1 cellular context compared by ENCODE assay signal in genomic region chr21:31559368-31560119, GRCh38.
TF ChIP-seq lines count a peak whose summit lies in the region.

No MANE protein-coding gene starts in this region.

TF ChIP-seq in WTC11, 78 proteins besides CTCF, POLR2A, EP300 and RAD21 (continued from another document and continues in another):
- no peak for TF ChIP-seq TCF7 (CRISPR knock-in tag; IDR thresholded peaks at IDR 0.05; ENCODE audit: low read depth)
- TF ChIP-seq ZNF532 (CRISPR knock-in tag; IDR thresholded peaks at IDR 0.05; ENCODE audit: borderline replicate concordance), result peak; percentile 36; the same call in 1 of the 2 replicates
- TF ChIP-seq AR (CRISPR knock-in tag; IDR thresholded peaks at IDR 0.05), result no peak
- TF ChIP-seq IRF1 (CRISPR knock-in tag; IDR thresholded peaks at IDR 0.05), result no peak
- no peak for TF ChIP-seq ARID4B (CRISPR knock-in tag; IDR thresholded peaks at IDR 0.05; ENCODE audit: borderline replicate concordance)
- no peak for TF ChIP-seq ERG (CRISPR knock-in tag; IDR thresholded peaks at IDR 0.05)
- TF ChIP-seq ZNF219 (CRISPR knock-in tag; IDR thresholded peaks at IDR 0.05; ENCODE audit: borderline replicate concordance), result no peak
- TF ChIP-seq FOXK1 (CRISPR knock-in tag; IDR thresholded peaks at IDR 0.05), result no peak
- no peak for TF ChIP-seq TEAD4 (CRISPR knock-in tag; IDR thresholded peaks at IDR 0.05)
- TF ChIP-seq STAT6 (CRISPR knock-in tag; conservative IDR thresholded peaks at IDR 0.05; ENCODE audit: low read depth), result no peak
- no peak for TF ChIP-seq ZMAT4 (CRISPR knock-in tag; IDR thresholded peaks at IDR 0.05)
- TF ChIP-seq SOX15 (CRISPR knock-in tag; IDR thresholded peaks at IDR 0.05), result no peak
- no peak for TF ChIP-seq HMGXB4 (CRISPR knock-in tag; IDR thresholded peaks at IDR 0.05)
- TF ChIP-seq ZNF416 (CRISPR knock-in tag; IDR thresholded peaks at IDR 0.05), result no peak
- peak; percentile 20; the same call in 1 of the 2 replicates for TF ChIP-seq ETV6 (CRISPR knock-in tag; IDR thresholded peaks at IDR 0.05)
- TF ChIP-seq ATF3 (CRISPR knock-in tag; conservative IDR thresholded peaks at IDR 0.05), result no peak
- TF ChIP-seq NFE2L1 (CRISPR knock-in tag; IDR thresholded peaks at IDR 0.05), result no peak
- no peak for TF ChIP-seq MLX (CRISPR knock-in tag; IDR thresholded peaks at IDR 0.05)
- TF ChIP-seq USF2 (CRISPR knock-in tag; IDR thresholded peaks at IDR 0.05), result no peak
- 0 out of 2 replicates have a peak, but pooled peaks have one; percentile 18 for TF ChIP-seq FOXP4 (CRISPR knock-in tag; IDR thresholded peaks at IDR 0.05)
- TF ChIP-seq ESRRA (CRISPR knock-in tag; IDR thresholded peaks at IDR 0.05; ENCODE audit: borderline replicate concordance), result no peak
- no peak for TF ChIP-seq MXD4 (CRISPR knock-in tag; IDR thresholded peaks at IDR 0.05; ENCODE audit: borderline replicate concordance)
- TF ChIP-seq EMX1 (CRISPR knock-in tag; IDR thresholded peaks at IDR 0.05), result no peak
- TF ChIP-seq ATF6 (CRISPR knock-in tag; IDR thresholded peaks at IDR 0.05), result no peak
- no peak for TF ChIP-seq NR2C2 (CRISPR knock-in tag; IDR thresholded peaks at IDR 0.05)
